Comparison of ENCODE assay signal across 23 cellular contexts in the genomic region with DNA sequence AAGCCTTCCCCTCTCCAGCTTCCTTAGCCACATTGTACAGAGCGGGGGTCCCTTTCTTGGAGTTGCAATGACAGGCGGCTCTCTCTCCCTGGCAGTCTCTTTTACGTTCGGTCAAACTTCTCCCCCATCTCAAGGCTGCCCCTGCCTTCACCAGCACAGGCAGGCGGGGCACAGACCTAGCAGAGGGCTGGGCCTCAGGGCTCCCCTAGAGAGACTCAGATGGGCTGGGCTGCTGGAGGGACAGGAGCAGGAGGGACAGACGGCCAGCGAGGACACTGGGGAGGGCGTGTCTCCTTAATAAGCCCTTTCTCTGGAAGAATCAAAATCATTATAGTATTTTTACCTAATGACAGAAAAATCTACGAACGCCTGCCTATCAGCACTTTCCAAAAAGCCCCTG.
DNase-seq lines count a peak whose midpoint lies in the region; ATAC-seq and TF ChIP-seq lines count a peak whose summit lies in the region.
"Had no signal": no experiment of that assay in that cellular context is flagged by ENCODE, and none has a peak within 500 bp of the region (broad histone marks: within the 10 kb centered on the region; RNA-seq: fewer than 3 reads in every experiment).

No MANE protein-coding gene starts in this region.

- H3K4me3 Mint-ChIP-seq in WTC11 = no peak overlapping the region
- H3K4me3 Mint-ChIP-seq: activated CD4-positive, alpha-beta T cell treated with anti-CD3 and anti-CD28 coated beads for 36 hours; activated CD8-positive, alpha-beta T cell treated with anti-CD3 and anti-CD28 coated beads, Interleukin-2, amount 10 ng/mL, durations not matched to agents 7 days and 5 days; T-helper 17 cell had no signal

- intact Hi-C loops in left cardiac atrium (cut with DNase I) = no loop called here
- intact Hi-C loops in upper lobe of right lung (cut with DNase I) = no loop called here

- CTCF ChIA-PET in WTC11 (lab: Charles Lee) = interaction anchor here (0.9 kb wide), 1 partner anchor 149 kb away, joined by 5 read pairs; no protein-coding TSS in a partner anchor

- TF ChIP-seq CTCF in WTC11 (IDR thresholded peaks at IDR 0.05) = no peak
- TF ChIP-seq CTCF in upper lobe of right lung (IDR thresholded peaks at IDR 0.05) = no peak

- no peak overlapping the region for H3K27ac ChIP-seq in upper lobe of right lung
- H3K27ac ChIP-seq: dorsolateral prefrontal cortex, HL-60 had no signal

- H3K36me3 ChIP-seq in mucosa of stomach (ENCODE audit: control insufficient read depth, insufficient read depth, low read length) = no peaks in the 10 kb centered on the region
- H3K36me3 ChIP-seq in upper lobe of right lung = no peaks in the 10 kb centered on the region

- H3K4me1 Mint-ChIP-seq in WTC11 = peaks cover 38% of the 10 kb centered on the region
- H3K4me1 Mint-ChIP-seq: activated CD4-positive, alpha-beta T cell treated with anti-CD3 and anti-CD28 coated beads for 36 hours had no signal

- H3K9me3 Mint-ChIP-seq in WTC11 = no peaks in the 10 kb centered on the region
- H3K9me3 Mint-ChIP-seq: activated T-helper 2 cell treated with anti-CD3 and anti-CD28 coated beads, Interferon-gamma antibody, Interleukin-2, Interleukin-4, amounts not matched to agents 10 μg/mL and 5 μg/mL and 100 μg/mL, durations not matched to agents 14 hours and 24 hours and 36 hours had no signal

- peak overlapping the region; percentile 33 for H3K9ac ChIP-seq in mucosa of stomach (ENCODE audit: low read length)

- peaks cover 61% of the 10 kb centered on the region for H3K4me1 ChIP-seq in mucosa of stomach (ENCODE audit: control insufficient read depth, insufficient read depth, low read length)
- peaks cover 14% of the 10 kb centered on the region for H3K4me1 ChIP-seq in upper lobe of right lung

- H3K9me3 ChIP-seq in mucosa of stomach (ENCODE audit: control insufficient read depth, low read length) = no peaks in the 10 kb centered on the region
- H3K9me3 ChIP-seq in upper lobe of right lung = no peaks in the 10 kb centered on the region

- H3K4me3 ChIP-seq in mucosa of stomach (ENCODE audit: low read length) (no peak overlapping the region), upper lobe of right lung (no peak overlapping the region)
- H3K4me3 ChIP-seq: dorsolateral prefrontal cortex had no signal

- POLR2A ChIA-PET in WTC11 (lab: Charles Lee) = no interaction called here

- peak; percentile 20; the same call in 1 of the 2 replicates for ATAC-seq in WTC11
- ATAC-seq in left cardiac atrium = peak; percentile 24 to 35
- ATAC-seq in upper lobe of right lung = peak; percentile 1
- ATAC-seq in HG03469 (IDR thresholded peaks at IDR 0.05; ENCODE audit: unreplicated experiment) = no peak
- ATAC-seq: activated CD4-positive, alpha-beta T cell treated with anti-CD3 and anti-CD28 coated beads for 36 hours; SK-N-SH treated with all-trans-retinoic acid at 6 μM for 48 hours; T-helper 17 cell had no signal

- H3K27me3 Mint-ChIP-seq in WTC11 (ENCODE audit: low read depth) = no peaks in the 10 kb centered on the region
- H3K27me3 Mint-ChIP-seq: activated CD4-positive, alpha-beta T cell treated with anti-CD3 and anti-CD28 coated beads for 36 hours had no signal

- H3K27ac Mint-ChIP-seq in WTC11 = 0 out of 2 replicates have a peak overlapping the region, but pooled peaks have one; percentile 33
- H3K27ac Mint-ChIP-seq: activated CD4-positive, alpha-beta T cell treated with anti-CD3 and anti-CD28 coated beads for 36 hours; activated CD8-positive, alpha-beta T cell treated with anti-CD3 and anti-CD28 coated beads, Interleukin-2, amount 10 ng/mL, durations not matched to agents 7 days and 5 days; activated T-helper 2 cell treated with anti-CD3 and anti-CD28 coated beads, Interferon-gamma antibody, Interleukin-2, Interleukin-4, amounts not matched to agents 10 μg/mL and 5 μg/mL and 100 μg/mL, durations not matched to agents 14 hours and 24 hours and 36 hours; CD4-positive, CD25-positive, alpha-beta regulatory T cell; T-helper 17 cell had no signal

- no peak for DNase-seq in WTC11 (ENCODE audit: low spot score)
- no peak for DNase-seq in left cardiac atrium
- no peak for DNase-seq in upper lobe of right lung
- no peak for DNase-seq in stimulated activated CD4-positive, alpha-beta T cell treated with anti-CD3 and anti-CD28 coated beads, Interleukin-4, amount 100 ng/mL, for 24 hours
- DNase-seq in mesenteric fat pad (ENCODE audit: low spot score) = no peak
- DNase-seq: activated CD4-positive, alpha-beta T cell treated with anti-CD3 and anti-CD28 coated beads for 36 hours; activated CD8-positive, alpha-beta T cell treated with anti-CD3 and anti-CD28 coated beads, Interleukin-2, amount 10 ng/mL, durations not matched to agents 7 days and 5 days; CD4-positive, CD25-positive, alpha-beta regulatory T cell; cerebellar nuclear complex; dorsolateral prefrontal cortex; islet precursor cell; Karpas-422; NCI-H1417 treated with DMSO at 0.1 percent for 48 hours; NCI-H82; small intestine; stimulated activated CD8-positive, alpha-beta memory T cell treated with anti-CD3 and anti-CD28 coated beads, Interleukin-4, amount 100 ng/mL, for 48 hours; T-helper 17 cell; trophoblast cell had no signal

- no peaks in the 10 kb centered on the region for H3K36me3 Mint-ChIP-seq in WTC11
- H3K36me3 Mint-ChIP-seq: CD4-positive, CD25-positive, alpha-beta regulatory T cell had no signal

- H3K27me3 ChIP-seq in mucosa of stomach (ENCODE audit: control insufficient read depth, insufficient read depth, low read length) (peaks cover 3% of the 10 kb centered on the region), upper lobe of right lung (no peaks in the 10 kb centered on the region)

TF ChIP-seq in WTC11, 78 proteins besides CTCF, POLR2A, EP300 and RAD21:
- TF ChIP-seq TP53 (CRISPR knock-in tag; IDR thresholded peaks at IDR 0.05) (no peak), RORB (CRISPR knock-in tag; IDR thresholded peaks at IDR 0.05) (no peak), FOXP1 (CRISPR knock-in tag; IDR thresholded peaks at IDR 0.05; ENCODE audit: borderline replicate concordance) (no peak), SOX15 (CRISPR knock-in tag; IDR thresholded peaks at IDR 0.05) (no peak), TCF7 (CRISPR knock-in tag; IDR thresholded peaks at IDR 0.05; ENCODE audit: low read depth) (no peak), ZBTB21 (CRISPR knock-in tag; IDR thresholded peaks at IDR 0.05; ENCODE audit: borderline replicate concordance) (no peak), ZNF396 (CRISPR knock-in tag; IDR thresholded peaks at IDR 0.05; ENCODE audit: borderline replicate concordance) (no peak), JUN (CRISPR knock-in tag; IDR thresholded peaks at IDR 0.05) (no peak)
- TF ChIP-seq, protein P1, sequence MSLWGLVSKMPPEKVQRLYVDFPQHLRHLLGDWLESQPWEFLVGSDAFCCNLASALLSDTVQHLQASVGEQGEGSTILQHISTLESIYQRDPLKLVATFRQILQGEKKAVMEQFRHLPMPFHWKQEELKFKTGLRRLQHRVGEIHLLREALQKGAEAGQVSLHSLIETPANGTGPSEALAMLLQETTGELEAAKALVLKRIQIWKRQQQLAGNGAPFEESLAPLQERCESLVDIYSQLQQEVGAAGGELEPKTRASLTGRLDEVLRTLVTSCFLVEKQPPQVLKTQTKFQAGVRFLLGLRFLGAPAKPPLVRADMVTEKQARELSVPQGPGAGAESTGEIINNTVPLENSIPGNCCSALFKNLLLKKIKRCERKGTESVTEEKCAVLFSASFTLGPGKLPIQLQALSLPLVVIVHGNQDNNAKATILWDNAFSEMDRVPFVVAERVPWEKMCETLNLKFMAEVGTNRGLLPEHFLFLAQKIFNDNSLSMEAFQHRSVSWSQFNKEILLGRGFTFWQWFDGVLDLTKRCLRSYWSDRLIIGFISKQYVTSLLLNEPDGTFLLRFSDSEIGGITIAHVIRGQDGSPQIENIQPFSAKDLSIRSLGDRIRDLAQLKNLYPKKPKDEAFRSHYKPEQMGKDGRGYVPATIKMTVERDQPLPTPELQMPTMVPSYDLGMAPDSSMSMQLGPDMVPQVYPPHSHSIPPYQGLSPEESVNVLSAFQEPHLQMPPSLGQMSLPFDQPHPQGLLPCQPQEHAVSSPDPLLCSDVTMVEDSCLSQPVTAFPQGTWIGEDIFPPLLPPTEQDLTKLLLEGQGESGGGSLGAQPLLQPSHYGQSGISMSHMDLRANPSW (CRISPR knock-in tag; conservative IDR thresholded peaks at IDR 0.05; ENCODE audit: low read depth) = no peak
- TF ChIP-seq, protein P2, sequence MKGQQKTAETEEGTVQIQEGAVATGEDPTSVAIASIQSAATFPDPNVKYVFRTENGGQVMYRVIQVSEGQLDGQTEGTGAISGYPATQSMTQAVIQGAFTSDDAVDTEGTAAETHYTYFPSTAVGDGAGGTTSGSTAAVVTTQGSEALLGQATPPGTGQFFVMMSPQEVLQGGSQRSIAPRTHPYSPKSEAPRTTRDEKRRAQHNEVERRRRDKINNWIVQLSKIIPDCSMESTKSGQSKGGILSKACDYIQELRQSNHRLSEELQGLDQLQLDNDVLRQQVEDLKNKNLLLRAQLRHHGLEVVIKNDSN (CRISPR knock-in tag; IDR thresholded peaks at IDR 0.05) = no peak
- TF ChIP-seq, protein P3, sequence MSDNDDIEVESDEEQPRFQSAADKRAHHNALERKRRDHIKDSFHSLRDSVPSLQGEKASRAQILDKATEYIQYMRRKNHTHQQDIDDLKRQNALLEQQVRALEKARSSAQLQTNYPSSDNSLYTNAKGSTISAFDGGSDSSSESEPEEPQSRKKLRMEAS (CRISPR knock-in tag; IDR thresholded peaks at IDR 0.05) = no peak
- TF ChIP-seq, protein P4, sequence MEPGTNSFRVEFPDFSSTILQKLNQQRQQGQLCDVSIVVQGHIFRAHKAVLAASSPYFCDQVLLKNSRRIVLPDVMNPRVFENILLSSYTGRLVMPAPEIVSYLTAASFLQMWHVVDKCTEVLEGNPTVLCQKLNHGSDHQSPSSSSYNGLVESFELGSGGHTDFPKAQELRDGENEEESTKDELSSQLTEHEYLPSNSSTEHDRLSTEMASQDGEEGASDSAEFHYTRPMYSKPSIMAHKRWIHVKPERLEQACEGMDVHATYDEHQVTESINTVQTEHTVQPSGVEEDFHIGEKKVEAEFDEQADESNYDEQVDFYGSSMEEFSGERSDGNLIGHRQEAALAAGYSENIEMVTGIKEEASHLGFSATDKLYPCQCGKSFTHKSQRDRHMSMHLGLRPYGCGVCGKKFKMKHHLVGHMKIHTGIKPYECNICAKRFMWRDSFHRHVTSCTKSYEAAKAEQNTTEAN (CRISPR knock-in tag; IDR thresholded peaks at IDR 0.05) = no peak
